In genomic region chr7:1665721-1666250, GRCh38 we compare ENCODE assay signal across 8 cellular contexts. TPM values are rescaled to one million over a fixed set of nuclear protein-coding genes. Genes with fewer than 3 reads are reported as not detected.
DNase-seq lines count a peak whose midpoint lies in the region; ATAC-seq lines count a peak whose summit lies in the region.

No MANE protein-coding gene starts in this region.

- peak overlapping the region; percentile 73 for H3K4me2 ChIP-seq in GM23248 (ENCODE audit: unreplicated experiment)

- no peaks in the 10 kb centered on the region for H3K79me2 ChIP-seq in GM23248 (ENCODE audit: insufficient read depth)

- H3F3A ChIP-seq in GM23248 (ENCODE audit: insufficient read depth), result 0 out of 2 replicates have a peak, but pooled peaks cover 5% of the 10 kb centered on the region

- H3K4me3 ChIP-seq in GM23248, result peak overlapping the region; percentile 67

- peak overlapping the region; percentile 66 for H3K9ac ChIP-seq in GM23248

- H2AFZ ChIP-seq in GM23248, result peak overlapping the region; percentile 74

- WGBS in GM23248 (ENCODE audit: low coverage in 1 of 2, low lambda C conversion rate in 2 of 2, missing lambda C conversion rate in 2 of 2), 2 experiments, result 0 to 1% methylated on average over 25 to 62 of the region's 71 CpGs

- H3K27ac ChIP-seq in GM23248, result no peak overlapping the region

- no peaks in the 10 kb centered on the region for H3K9me2 ChIP-seq in GM23248 (ENCODE audit: insufficient read depth)

- H3K27me3 ChIP-seq in GM23248 (replicated peaks; ENCODE audit: insufficient read depth), result no peaks in the 10 kb centered on the region

- ATAC-seq in left lobe of liver, result peak; percentile 27

- H3K9me3 ChIP-seq in GM23248 (ENCODE audit: low read depth), result no peaks in the 10 kb centered on the region

- no peaks in the 10 kb centered on the region for H4K20me1 ChIP-seq in GM23248 (ENCODE audit: insufficient read depth)

- H3K4me1 ChIP-seq in GM23248 (ENCODE audit: insufficient read depth), result no peaks in the 10 kb centered on the region

- DNase-seq in A172 (ENCODE audit: low spot score) (peak; percentile 46), GM23248 (peak; percentile 65), astrocyte of the hippocampus (ENCODE audit: low read depth, low spot score) (peak; percentile 72), left lobe of liver (ENCODE audit: low spot score) (peak; percentile 71), SHP77 (lab: John Stamatoyannopoulos, UW) (no peak), cerebellar nuclear complex (lab: John Stamatoyannopoulos, UW) (no peak), cerebellum (ENCODE audit: low spot score) (no peak)
- DNase-seq in stimulated activated CD4-positive, alpha-beta T cell treated with anti-CD3 and anti-CD28 coated beads, Interleukin-1b, Interleukin-23, amount 100 ng/mL, for 48 hours, result no peak

- H3K36me3 ChIP-seq in GM23248 (ENCODE audit: low read depth), result no peaks in the 10 kb centered on the region

- in situ Hi-C loops in GM23248 (cut with MboI), result no loop called here

RNA-seq across cellular contexts. Expression of gene ELFN1, which starts 4.3 kb away (rescaled TPM):
- total RNA-seq in A172 (2014; rRNA removed; shearing (Covaris generic)), result 5.3 and 6.1 TPM in 2 replicates
- total RNA-seq in GM23248 (2014; rRNA removed; shearing (Covaris generic)), result 5.1 and 6.2 TPM in 2 replicates
- polyA plus RNA-seq in GM23248 (2016; fragmentation: Nextera tagmentation; extraction: Ambion mirVana), result 0.13 and 0.19 TPM in 2 replicates
- 17.5 TPM for total RNA-seq in left lobe of liver
- 6.5 TPM for total RNA-seq in cerebellum

Comparison
In these comparisons a context has a peak if more than half of its experiments do, and no peak if none do; other contexts are left out.
1. DNase-seq: peak in A172 (single experiment), GM23248 (single experiment), astrocyte of the hippocampus (single experiment) and left lobe of liver (single experiment); none in SHP77 (0 of 2), cerebellar nuclear complex (0 of 2), stimulated activated CD4-positive, alpha-beta T cell treated with anti-CD3 and anti-CD28 coated beads, Interleukin-1b, Interleukin-23, amount 100 ng/mL, for 48 hours (single experiment) and cerebellum (single experiment).